ENCODE assay signal across 1 cellular context in genomic region chrX:73847991-73848390, GRCh38.
TF ChIP-seq lines count a peak whose summit lies in the region.

No MANE protein-coding gene starts in this region.

TF ChIP-seq in HEK293, 187 proteins besides CTCF, POLR2A, EP300 and RAD21 (continued from another document):
- TF ChIP-seq ZNF426 (tag by site-specific recombination; IDR thresholded peaks at IDR 0.05), result 0 out of 2 replicates have a peak, but pooled peaks have one; percentile 11
